ENCODE assay signal across 22 cellular contexts in the genomic region with DNA sequence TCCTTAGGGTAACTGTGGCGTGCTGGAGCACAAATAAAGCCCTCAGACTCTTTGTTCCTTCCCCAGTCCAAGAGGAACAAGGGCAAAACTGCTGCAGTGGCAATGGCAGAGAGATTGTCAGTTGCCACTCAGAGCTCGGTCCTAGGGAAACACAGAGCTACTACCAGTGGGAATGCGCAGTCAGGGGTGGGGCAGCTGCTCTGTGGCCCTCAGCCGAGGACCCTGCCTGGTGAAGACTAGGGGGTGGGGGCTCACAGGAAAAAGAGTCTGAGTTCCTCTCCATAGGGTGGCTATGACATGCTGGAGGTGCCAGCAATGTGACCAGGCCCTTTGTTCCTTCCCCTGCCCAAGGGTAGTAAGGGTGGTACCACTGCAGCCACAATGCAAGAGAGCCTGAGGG. TPM values are rescaled to one million over a fixed set of nuclear protein-coding genes. Genes with fewer than 3 reads are reported as not detected.
"Had no signal": no experiment of that assay in that cellular context is flagged by ENCODE, and none has a peak within 500 bp of the region (broad histone marks: within the 10 kb centered on the region; RNA-seq: fewer than 3 reads in every experiment).

No MANE protein-coding gene starts in this region.

- DNase-seq: Kasumi-1, KG1, MM.1S, NCI-H1092 treated with DMSO at 0.1 percent for 48 hours, NCI-H1436, NCI-H187, NCI-H2029, NCI-H2081 treated with DMSO at 0.1 percent for 48 hours, NCI-H2171, NCI-H226, NCI-H446, NCI-H510A, NCI-H524 treated with DMSO at 0.1 percent for 48 hours, NCI-H69, NCI-H774, RPMI8226, SHP77, SK-N-SH had no signal

- H3K9me3 ChIP-seq: SK-N-SH had no signal

- H3K9ac ChIP-seq: SK-N-SH had no signal

- H3K4me2 ChIP-seq: SK-N-SH had no signal

- FAIRE-seq: RCC 7860 had no signal

RNA-seq across cellular contexts. Expression of a gene that starts 43.8 kb away (rescaled TPM):
- total RNA-seq: HT1080, M059J, SK-MEL-5 had no signal
- polyA plus RNA-seq: SK-N-SH had no signal
